Comparison of ENCODE assay signal across 1 cellular context in the genomic region with DNA sequence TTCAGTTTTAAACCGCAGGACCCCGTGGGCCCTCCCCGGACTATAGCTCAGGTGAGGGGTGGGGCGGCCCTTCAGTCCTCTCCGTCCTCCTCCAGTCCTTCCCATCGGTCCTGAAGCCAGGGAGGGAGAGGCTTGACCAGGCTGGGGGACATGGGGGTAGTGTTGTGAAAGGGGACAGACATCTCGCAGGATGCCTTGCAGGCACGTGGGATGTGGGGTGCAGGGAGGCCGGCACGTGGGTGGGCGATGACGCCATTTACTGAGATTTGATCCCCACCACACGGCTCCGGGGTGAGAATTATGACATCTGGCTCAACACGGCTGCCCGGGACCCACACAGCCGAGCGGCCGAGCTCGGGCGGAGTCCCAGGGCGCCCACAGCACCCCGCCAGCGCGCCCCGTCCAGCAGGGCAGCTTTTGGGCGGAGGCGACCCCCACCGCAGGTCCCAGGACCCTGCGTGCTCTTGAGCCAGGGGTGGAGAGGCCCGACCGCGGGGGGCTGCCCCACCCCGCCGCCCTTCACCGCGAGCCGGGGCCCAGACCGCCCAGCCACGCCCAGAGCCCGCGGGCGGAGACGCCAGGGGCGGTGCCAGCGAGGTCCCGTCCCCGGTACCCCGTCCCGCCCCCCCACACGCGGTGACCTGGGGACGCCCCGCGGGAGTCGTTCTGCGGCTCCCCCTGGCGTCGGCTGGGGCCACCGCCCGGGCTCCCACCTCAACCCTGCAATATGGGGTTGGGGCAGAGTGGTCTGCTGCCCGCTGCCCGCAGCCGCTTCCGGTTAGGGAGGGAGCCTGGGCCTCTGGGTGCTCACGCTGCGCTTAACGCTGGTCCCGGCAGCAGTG.
TF ChIP-seq lines count a peak whose summit lies in the region.

No MANE protein-coding gene starts in this region.

TF ChIP-seq in WTC11, 78 proteins besides CTCF, POLR2A, EP300 and RAD21 (continued from another document):
- TF ChIP-seq, protein P1, sequence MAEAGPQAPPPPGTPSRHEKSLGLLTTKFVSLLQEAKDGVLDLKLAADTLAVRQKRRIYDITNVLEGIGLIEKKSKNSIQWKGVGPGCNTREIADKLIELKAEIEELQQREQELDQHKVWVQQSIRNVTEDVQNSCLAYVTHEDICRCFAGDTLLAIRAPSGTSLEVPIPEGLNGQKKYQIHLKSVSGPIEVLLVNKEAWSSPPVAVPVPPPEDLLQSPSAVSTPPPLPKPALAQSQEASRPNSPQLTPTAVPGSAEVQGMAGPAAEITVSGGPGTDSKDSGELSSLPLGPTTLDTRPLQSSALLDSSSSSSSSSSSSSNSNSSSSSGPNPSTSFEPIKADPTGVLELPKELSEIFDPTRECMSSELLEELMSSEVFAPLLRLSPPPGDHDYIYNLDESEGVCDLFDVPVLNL (CRISPR knock-in tag; IDR thresholded peaks at IDR 0.05; ENCODE audit: borderline replicate concordance, low read depth): no peak
- TF ChIP-seq NFATC4 (CRISPR knock-in tag; IDR thresholded peaks at IDR 0.05) (no peak), CREM (CRISPR knock-in tag; IDR thresholded peaks at IDR 0.05) (no peak), GABPB1 (CRISPR knock-in tag; IDR thresholded peaks at IDR 0.05) (no peak), CREB1 (CRISPR knock-in tag; IDR thresholded peaks at IDR 0.05) (no peak), NR3C1 (CRISPR knock-in tag; conservative IDR thresholded peaks at IDR 0.05; ENCODE audit: low read depth) (no peak)
- TF ChIP-seq, protein P2, sequence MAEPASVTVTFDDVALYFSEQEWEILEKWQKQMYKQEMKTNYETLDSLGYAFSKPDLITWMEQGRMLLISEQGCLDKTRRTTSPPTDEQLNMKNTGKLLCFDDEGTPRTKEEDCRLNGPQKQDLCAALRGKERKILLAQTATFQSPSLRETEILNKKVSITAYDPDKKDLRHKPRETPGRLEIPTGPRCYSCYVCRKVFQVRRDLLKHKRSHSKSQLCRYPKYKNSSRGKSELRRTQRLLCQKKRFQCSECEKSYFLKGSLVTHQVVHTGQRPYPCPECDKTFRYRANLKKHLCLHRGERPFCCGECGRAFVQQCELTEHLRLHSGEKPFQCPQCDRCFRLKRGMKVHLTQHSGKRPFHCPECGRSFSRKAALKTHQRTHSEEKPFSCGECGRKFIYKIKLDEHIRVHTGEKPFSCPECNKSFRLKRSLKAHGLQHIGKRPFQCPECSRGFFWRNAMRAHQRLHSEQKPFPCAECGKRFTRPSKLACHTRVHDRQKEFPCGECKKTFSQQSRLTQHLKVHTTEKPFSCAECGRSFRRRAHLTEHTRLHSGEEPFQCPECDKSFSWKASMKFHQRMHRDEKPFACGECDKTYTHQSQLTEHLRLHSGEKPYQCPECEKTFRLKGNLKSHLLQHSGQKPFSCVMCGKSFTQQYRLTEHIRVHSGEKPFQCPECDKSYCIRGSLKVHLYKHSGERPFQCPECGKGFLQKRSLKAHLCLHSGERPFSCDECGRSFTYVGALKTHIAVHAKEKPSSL (CRISPR knock-in tag; conservative IDR thresholded peaks at IDR 0.05): no peak
- TF ChIP-seq, protein P3, sequence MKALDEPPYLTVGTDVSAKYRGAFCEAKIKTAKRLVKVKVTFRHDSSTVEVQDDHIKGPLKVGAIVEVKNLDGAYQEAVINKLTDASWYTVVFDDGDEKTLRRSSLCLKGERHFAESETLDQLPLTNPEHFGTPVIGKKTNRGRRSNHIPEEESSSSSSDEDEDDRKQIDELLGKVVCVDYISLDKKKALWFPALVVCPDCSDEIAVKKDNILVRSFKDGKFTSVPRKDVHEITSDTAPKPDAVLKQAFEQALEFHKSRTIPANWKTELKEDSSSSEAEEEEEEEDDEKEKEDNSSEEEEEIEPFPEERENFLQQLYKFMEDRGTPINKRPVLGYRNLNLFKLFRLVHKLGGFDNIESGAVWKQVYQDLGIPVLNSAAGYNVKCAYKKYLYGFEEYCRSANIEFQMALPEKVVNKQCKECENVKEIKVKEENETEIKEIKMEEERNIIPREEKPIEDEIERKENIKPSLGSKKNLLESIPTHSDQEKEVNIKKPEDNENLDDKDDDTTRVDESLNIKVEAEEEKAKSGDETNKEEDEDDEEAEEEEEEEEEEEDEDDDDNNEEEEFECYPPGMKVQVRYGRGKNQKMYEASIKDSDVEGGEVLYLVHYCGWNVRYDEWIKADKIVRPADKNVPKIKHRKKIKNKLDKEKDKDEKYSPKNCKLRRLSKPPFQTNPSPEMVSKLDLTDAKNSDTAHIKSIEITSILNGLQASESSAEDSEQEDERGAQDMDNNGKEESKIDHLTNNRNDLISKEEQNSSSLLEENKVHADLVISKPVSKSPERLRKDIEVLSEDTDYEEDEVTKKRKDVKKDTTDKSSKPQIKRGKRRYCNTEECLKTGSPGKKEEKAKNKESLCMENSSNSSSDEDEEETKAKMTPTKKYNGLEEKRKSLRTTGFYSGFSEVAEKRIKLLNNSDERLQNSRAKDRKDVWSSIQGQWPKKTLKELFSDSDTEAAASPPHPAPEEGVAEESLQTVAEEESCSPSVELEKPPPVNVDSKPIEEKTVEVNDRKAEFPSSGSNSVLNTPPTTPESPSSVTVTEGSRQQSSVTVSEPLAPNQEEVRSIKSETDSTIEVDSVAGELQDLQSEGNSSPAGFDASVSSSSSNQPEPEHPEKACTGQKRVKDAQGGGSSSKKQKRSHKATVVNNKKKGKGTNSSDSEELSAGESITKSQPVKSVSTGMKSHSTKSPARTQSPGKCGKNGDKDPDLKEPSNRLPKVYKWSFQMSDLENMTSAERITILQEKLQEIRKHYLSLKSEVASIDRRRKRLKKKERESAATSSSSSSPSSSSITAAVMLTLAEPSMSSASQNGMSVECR (CRISPR knock-in tag; IDR thresholded peaks at IDR 0.05; ENCODE audit: borderline replicate concordance): no peak
